Comparison of ENCODE assay signal across 8 cellular contexts in genomic region chr22:24555496-24556253, GRCh38. TPM values are rescaled to one million over a fixed set of nuclear protein-coding genes. Genes with fewer than 3 reads are reported as not detected.
DNase-seq lines count a peak whose midpoint lies in the region; ATAC-seq and TF ChIP-seq lines count a peak whose summit lies in the region.

Gene SNRPD3 (plus strand): TSS chr22:24555999. CDS start chr22:24557675, 1,676 bp downstream.

- CTCF ChIA-PET in activated CD4-positive, alpha-beta memory T cell treated with anti-CD3 and anti-CD28 coated beads for 36 hours (lab: Charles Lee) = interaction anchor here (1.3 to 1.5 kb wide), 2 partner anchors 132 to 399 kb away, joined by 4 to 7 read pairs; no protein-coding TSS in a partner anchor

- under 1% methylated on average over 46 of the region's 46 CpGs for WGBS in liver

- peak within 1 kb of the TSS; percentile 97 for H3K4me3 Mint-ChIP-seq in activated CD4-positive, alpha-beta memory T cell treated with anti-CD3 and anti-CD28 coated beads for 36 hours

- TF ChIP-seq RAD21 in liver (IDR thresholded peaks at IDR 0.05) = peak; percentile 47 to 66

- H3K9me3 ChIP-seq in liver (ENCODE audit: control insufficient read depth in 4 of 4, low read length in 3 of 4) = no peaks in the 10 kb centered on the region

- H3K9ac ChIP-seq in liver (ENCODE audit: low read depth in 1 of 2, low read length in 2 of 2) = peak within 1 kb of the TSS; percentile 96 to 99

- TF ChIP-seq CTCF in dorsolateral prefrontal cortex (IDR thresholded peaks at IDR 0.05 in 54 of 56, conservative IDR thresholded peaks at IDR 0.05 in 2 of 56; ENCODE audit: low read depth in 1 of 56, partially characterized antibody in 56 of 56) = peak in 30 of 56 donors; percentile 8 to 45 (median 28)
- no peak for TF ChIP-seq CTCF in liver (IDR thresholded peaks at IDR 0.05; ENCODE audit: low read depth, low read length, missing input control)

- POLR2A ChIA-PET in activated CD4-positive, alpha-beta memory T cell treated with anti-CD3 and anti-CD28 coated beads for 36 hours (lab: Charles Lee) = interaction anchor here (0.6 to 1.9 kb wide), 7 partner anchors 17 to 1336 kb away, joined by 3 to 9 read pairs (median 3); partner anchors contain the start of genes ADORA2A and MIF

- intact Hi-C loops in activated CD4-positive, alpha-beta memory T cell treated with anti-CD3 and anti-CD28 coated beads for 36 hours (cut with micrococcal nuclease) = loop anchor here (5.0 to 10.0 kb wide), 4 partner anchors 42 to 641 kb away; partner anchors contain the start of gene SGSM1
- intact Hi-C loops in dorsolateral prefrontal cortex (cut with DNase I) = loop anchor here in 1 of 2 donors (2.0 kb wide), 2 partner anchors 33 to 285 kb away; partner anchors contain the start of gene SPECC1L

- peak; percentile 96 for DNase-seq in CD1c-positive myeloid dendritic cell (ENCODE audit: extremely low spot score)
- DNase-seq in NCI-H748 treated with DMSO at 0.1 percent for 48 hours (lab: John Stamatoyannopoulos, UW) = peak; percentile 66
- peak; percentile 95 for DNase-seq in activated CD4-positive, alpha-beta memory T cell treated with anti-CD3 and anti-CD28 coated beads for 36 hours
- DNase-seq in dorsolateral prefrontal cortex = peak; percentile 87 to 95 (median 92)
- DNase-seq in stimulated activated CD4-positive, alpha-beta T cell treated with anti-CD3 and anti-CD28 coated beads, Interleukin-4, amount 100 ng/mL, for 1 hour = peak; percentile 88

- H3K4me3 ChIP-seq in dorsolateral prefrontal cortex (peak within 1 kb of the TSS; percentile 61 to 100 (median 99)), liver (ENCODE audit: low read depth in 1 of 3, low read length in 3 of 3) (peak within 1 kb of the TSS; percentile 89 to 98 (median 96))

- peaks cover 47% of the 10 kb centered on the region for H3K4me1 Mint-ChIP-seq in activated CD4-positive, alpha-beta memory T cell treated with anti-CD3 and anti-CD28 coated beads for 36 hours (ENCODE audit: low read depth)

- no peaks in the 10 kb centered on the region for H3K9me3 Mint-ChIP-seq in activated CD4-positive, alpha-beta memory T cell treated with anti-CD3 and anti-CD28 coated beads for 36 hours

- H3K36me3 Mint-ChIP-seq in activated CD4-positive, alpha-beta memory T cell treated with anti-CD3 and anti-CD28 coated beads for 36 hours = peaks cover 33% of the 10 kb centered on the region

- ATAC-seq in GM19395 (IDR thresholded peaks at IDR 0.05; ENCODE audit: unreplicated experiment) (peak; percentile 55), HG03558 (IDR thresholded peaks at IDR 0.05; ENCODE audit: extremely low read depth, unreplicated experiment) (peak; percentile 38)

- no peaks in the 10 kb centered on the region for H3K27me3 Mint-ChIP-seq in activated CD4-positive, alpha-beta memory T cell treated with anti-CD3 and anti-CD28 coated beads for 36 hours

- H3K27me3 ChIP-seq in dorsolateral prefrontal cortex = no peaks in the 10 kb centered on the region
- no peaks in the 10 kb centered on the region for H3K27me3 ChIP-seq in liver (ENCODE audit: control insufficient read depth in 4 of 4, insufficient read depth in 4 of 4, low read length in 3 of 4)

- peak within 1 kb of the TSS; percentile 98 for H3K27ac Mint-ChIP-seq in activated CD4-positive, alpha-beta memory T cell treated with anti-CD3 and anti-CD28 coated beads for 36 hours

- peaks cover 11 to 57% (median 41%) of the 10 kb centered on the region in 4 donors for H3K4me1 ChIP-seq in liver (ENCODE audit: control insufficient read depth in 4 of 4, insufficient read depth in 4 of 4, low read length in 3 of 4)

- peak within 1 kb of the TSS; percentile 77 to 100 (median 98) for H3K27ac ChIP-seq in dorsolateral prefrontal cortex
- peak within 1 kb of the TSS; percentile 97 to 99 for H3K27ac ChIP-seq in liver (ENCODE audit: low read depth in 1 of 2, low read length in 2 of 2)

- peaks cover 3 to 24% (median 22%) of the 10 kb centered on the region in 4 donors for H3K36me3 ChIP-seq in liver (ENCODE audit: control insufficient read depth in 4 of 4, insufficient read depth in 3 of 4, low read depth in 1 of 4, low read length in 3 of 4)

TF ChIP-seq in liver, 16 proteins besides CTCF, POLR2A, EP300 and RAD21:
- TF ChIP-seq EGR1 (IDR thresholded peaks at IDR 0.05; ENCODE audit: low read depth in 2 of 2) (peak; percentile 71 to 72), TAF1 (conservative IDR thresholded peaks at IDR 0.05) (peak; percentile 86), GABPA (IDR thresholded peaks at IDR 0.05 in 1 of 2, conservative IDR thresholded peaks at IDR 0.05 in 1 of 2) (peak; percentile 77 to 94), SP1 (IDR thresholded peaks at IDR 0.05) (peak; percentile 46), RXRA (IDR thresholded peaks at IDR 0.05) (peak; percentile 35 to 66), HNF4A (conservative IDR thresholded peaks at IDR 0.05) (peak in 1 of 2 donors; percentile 35), REST (IDR thresholded peaks at IDR 0.05) (peak; percentile 87), ATF3 (IDR thresholded peaks at IDR 0.05) (peak; percentile 39), HNF4G (IDR thresholded peaks at IDR 0.05) (no peak), FOXA1 (IDR thresholded peaks at IDR 0.05) (peak; percentile 67), NR2F2 (IDR thresholded peaks at IDR 0.05) (peak; percentile 46), ZBTB33 (IDR thresholded peaks at IDR 0.05) (peak; percentile 74), JUND (IDR thresholded peaks at IDR 0.05) (no peak), YY1 (IDR thresholded peaks at IDR 0.05) (peak; percentile 96), FOXA2 (IDR thresholded peaks at IDR 0.05) (no peak), MAX (IDR thresholded peaks at IDR 0.05) (peak; percentile 90)

RNA-seq across cellular contexts. Expression of gene SNRPD3, which starts in this region (rescaled TPM):
- 100 to 1,000 TPM; 131 TPM for total RNA-seq in activated CD4-positive, alpha-beta memory T cell treated with anti-CD3 and anti-CD28 coated beads for 36 hours
- total RNA-seq in dorsolateral prefrontal cortex = 10 to 100 TPM; 35.6 to 96.2 (median 63.6) TPM
- 100 to 1,000 TPM in 1 of 2 donors, 10 to 100 TPM in 1; 91.3 to 128 TPM for total RNA-seq in liver
- polyA plus RNA-seq in liver = 10 to 100 TPM; 57.2 to 80.6 TPM

Comparison
In these comparisons a context has a peak if more than half of its experiments do, and no peak if none do; other contexts are left out.
1. Peak in every context shown above with its lines: DNase-seq, ATAC-seq, H3K4me3 ChIP-seq and H3K27ac ChIP-seq.